In genomic region chr21:31866077-31866511, GRCh38 we compare ENCODE assay signal across 9 cellular contexts. TPM values are rescaled to one million over a fixed set of nuclear protein-coding genes. Genes with fewer than 3 reads are reported as not detected.
DNase-seq lines count a peak whose midpoint lies in the region; TF ChIP-seq lines count a peak whose summit lies in the region.
"Had no signal": no experiment of that assay in that cellular context is flagged by ENCODE, and none has a peak within 500 bp of the region (broad histone marks: within the 10 kb centered on the region; RNA-seq: fewer than 3 reads in every experiment).

No MANE protein-coding gene starts in this region.

- no peak overlapping the region for H2BK15ac ChIP-seq in neuronal stem cell (ENCODE audit: low read length)

- H3K23ac ChIP-seq in neuronal stem cell (ENCODE audit: low read depth, low read length, poor library complexity) = no peak overlapping the region

- H3K36me3 ChIP-seq in Peyer's patch = no peaks in the 10 kb centered on the region
- H3K36me3 ChIP-seq in neuronal stem cell (replicated peaks in 1 of 2; ENCODE audit: control insufficient read depth in 2 of 2, insufficient read depth in 2 of 2, low read length in 2 of 2) = no peaks in the 10 kb centered on the region
- H3K36me3 ChIP-seq: neutrophil had no signal

- H3K9ac ChIP-seq in neuronal stem cell (ENCODE audit: low read depth, low read length, poor library complexity) = no peak overlapping the region

- no peak overlapping the region for H3K18ac ChIP-seq in neuronal stem cell (ENCODE audit: low read length)

- no peak overlapping the region for H2BK12ac ChIP-seq in neuronal stem cell (ENCODE audit: low read length)

- no peak overlapping the region for H3K4me2 ChIP-seq in neuronal stem cell (ENCODE audit: insufficient read depth, low read length, poor library complexity, severe bottlenecking)

- no peak overlapping the region for H4K8ac ChIP-seq in neuronal stem cell (ENCODE audit: low read depth, low read length)

- no peak overlapping the region for H2BK120ac ChIP-seq in neuronal stem cell (ENCODE audit: low read depth, low read length)

- H2AK5ac ChIP-seq in neuronal stem cell (ENCODE audit: low read depth, low read length) = no peak overlapping the region

- H3K14ac ChIP-seq in neuronal stem cell (ENCODE audit: low read length) = no peak overlapping the region

- peak; percentile 41 to 83 (median 78) for TF ChIP-seq CTCF in Peyer's patch (IDR thresholded peaks at IDR 0.05)

- DNase-seq in NK-92 treated with Interleukin-12 subunit alpha and Interleukin-12 subunit beta, amount 100 ng/mL, for 24 hours (lab: John Stamatoyannopoulos, UW) = peak; percentile 46
- DNase-seq in NK-92 (lab: John Stamatoyannopoulos, UW; ENCODE audit: unreplicated experiment) (no peak), LHCN-M2 (ENCODE audit: low read depth) (peak; percentile 35), Peyer's patch (peak; percentile 62 to 92 (median 90)), fibroblast of the conjunctiva (ENCODE audit: low read depth) (peak; percentile 47), neuronal stem cell (ENCODE audit: low spot score) (peak; percentile 71), substantia nigra (lab: John Stamatoyannopoulos, UW) (peak in 48 of 49 donors; percentile 12 to 90 (median 76))
- peak; percentile 42 to 43 for DNase-seq in activated T-helper 1 cell treated with anti-CD3 and anti-CD28 coated beads, Interleukin-2, amount 50 U/mL, for 16 hours (ENCODE audit: low read depth in 1 of 2, low spot score in 1 of 2)

- H3K79me1 ChIP-seq in neuronal stem cell (ENCODE audit: low read depth, low read length) = no peaks in the 10 kb centered on the region

- peak overlapping the region; percentile 47 for H2AFZ ChIP-seq in neuronal stem cell (ENCODE audit: low read length)

- H3K27ac ChIP-seq in Peyer's patch (no peak overlapping the region), neuronal stem cell (replicated peaks; ENCODE audit: low read length) (no peak overlapping the region), substantia nigra (ENCODE audit: low read depth, low read length, poor library complexity, severe bottlenecking) (no peak overlapping the region)
- H3K27ac ChIP-seq: neutrophil had no signal

- no peaks in the 10 kb centered on the region for H3K27me3 ChIP-seq in Peyer's patch
- H3K27me3 ChIP-seq in neuronal stem cell (ENCODE audit: control insufficient read depth in 3 of 3, insufficient read depth in 3 of 3, low read depth in 1 of 3, low read length in 3 of 3) = peaks cover 0 to 3% (median 0%) of the 10 kb centered on the region in 3 experiments

- H3K4me3 ChIP-seq in Peyer's patch = no peak overlapping the region
- H3K4me3 ChIP-seq in neuronal stem cell (ENCODE audit: low read length in 2 of 2) = no peak overlapping the region

- WGBS in neuronal stem cell (ENCODE audit: extremely low coverage in 2 of 2, insufficient read length in 2 of 2, insufficient replicate concordance in 1 of 2), 2 donors = no CpG with 5 or more reads among the region's 15 CpGs

- no peak overlapping the region for H2BK5ac ChIP-seq in neuronal stem cell (ENCODE audit: low read length)

- no peaks in the 10 kb centered on the region for H3K4me1 ChIP-seq in Peyer's patch
- H3K4me1 ChIP-seq in neuronal stem cell (ENCODE audit: control insufficient read depth in 2 of 2, insufficient read depth in 1 of 2, low read depth in 1 of 2, low read length in 2 of 2) = no peaks in the 10 kb centered on the region

- H3K9me3 ChIP-seq in Peyer's patch = no peaks in the 10 kb centered on the region
- no peaks in the 10 kb centered on the region for H3K9me3 ChIP-seq in neuronal stem cell (replicated peaks in 1 of 2; ENCODE audit: control insufficient read depth in 2 of 2, insufficient read depth in 1 of 2, low read depth in 1 of 2, low read length in 2 of 2)
- H3K9me3 ChIP-seq: neutrophil had no signal

- no peak overlapping the region for H4K91ac ChIP-seq in neuronal stem cell (ENCODE audit: low read depth, low read length, poor library complexity)

- TF ChIP-seq POLR2A in Peyer's patch (IDR thresholded peaks at IDR 0.05) = no peak

- no peak overlapping the region for H3K4ac ChIP-seq in neuronal stem cell (ENCODE audit: low read length)

RNA-seq across cellular contexts. Expression of gene HUNK, which starts 6.7 kb away (rescaled TPM):
- total RNA-seq in LHCN-M2 (2014; rRNA removed) (not detected in 2 replicates), Peyer's patch (1 to 10 TPM; 1.6 to 7.0 (median 3.4) TPM)
- polyA plus RNA-seq in LHCN-M2 (2012) = not detected
- 5.4 TPM for polyA plus RNA-seq in neuronal stem cell (2013, experiment 1 of 2)
- 5.4 TPM for polyA plus RNA-seq in neuronal stem cell (2013, experiment 2 of 2)
